In genomic region chr16:85150331-85150940, GRCh38 we compare ENCODE assay signal across 27 cellular contexts. TPM values are rescaled to one million over a fixed set of nuclear protein-coding genes. Genes with fewer than 3 reads are reported as not detected.
A peak's percentile ranks its signal among the peaks of the same experiment; 100 is the strongest.
DNase-seq lines count a peak whose midpoint lies in the region; ATAC-seq, FAIRE-seq and TF ChIP-seq lines count a peak whose summit lies in the region.
"Had no signal": no experiment of that assay in that cellular context is flagged by ENCODE, and none has a peak within 500 bp of the region (broad histone marks: within the 10 kb centered on the region; RNA-seq: fewer than 3 reads in every experiment).

No MANE protein-coding gene starts in this region.

- H4K8ac ChIP-seq in IMR-90 (ENCODE audit: low read depth in 2 of 2, low read length in 2 of 2) (peak overlapping the region; percentile 88 to 92; a peak in 2 of 4 replicates), mesenchymal stem cell (ENCODE audit: low read length) (no peak overlapping the region)

- no peaks in the 10 kb centered on the region; the same call in 1 of the 2 replicates for H3K27me3 ChIP-seq in IMR-90 (ENCODE audit: control insufficient read depth, insufficient read depth, low read length)
- H3K27me3 ChIP-seq in GM12878 (replicated peaks in 1 of 2; ENCODE audit: control insufficient read depth in 2 of 2, insufficient read depth in 2 of 2, low read length in 1 of 2): no peaks in the 10 kb centered on the region
- no peaks in the 10 kb centered on the region for H3K27me3 ChIP-seq in mesenchymal stem cell (ENCODE audit: control insufficient read depth in 1 of 2, insufficient read depth in 1 of 2, low read length in 2 of 2)
- H3K27me3 ChIP-seq: testis had no signal

- H3K18ac ChIP-seq in IMR-90 (ENCODE audit: low read depth, low read length): peak overlapping the region; percentile 81; the same call in 1 of the 2 replicates
- peak overlapping the region; percentile 12 to 68 for H3K18ac ChIP-seq in mesenchymal stem cell (ENCODE audit: low read depth in 1 of 2, low read length in 2 of 2)

- H2AK9ac ChIP-seq in IMR-90 (replicated peaks; ENCODE audit: low read depth, low read length, poor library complexity): no peak overlapping the region

- H3K36me3 Mint-ChIP-seq in stimulated activated effector memory CD8-positive, alpha-beta T cell treated with anti-CD3 and anti-CD28 coated beads, Interleukin-12 subunit alpha, Interleukin-12 subunit beta, amount 100 ng/mL, for 72 hours: no peaks in the 10 kb centered on the region
- H3K36me3 Mint-ChIP-seq: activated naive CD8-positive, alpha-beta T cell treated with anti-CD3 and anti-CD28 coated beads, Interleukin-2, amount 10 ng/mL, durations not matched to agents 7 days and 5 days; CD4-positive, CD25-positive, alpha-beta regulatory T cell had no signal

- H2BK20ac ChIP-seq in IMR-90 (ENCODE audit: low read depth, low read length): peak overlapping the region; percentile 27; the same call in 1 of the 2 replicates

- SMC1A ChIA-PET in GM12878 (lab: Charles Lee; ENCODE audit: uncharacterized antibody, unreplicated experiment): interaction anchor here (1.5 kb wide), 1 partner anchor 10 kb away, joined by 5 read pairs; no protein-coding TSS in a partner anchor

- H3K4me3 ChIP-seq in IMR-90 (ENCODE audit: insufficient read depth, low read depth, low read length): no peak overlapping the region
- H3K4me3 ChIP-seq in GM12878: no peak overlapping the region
- no peak overlapping the region for H3K4me3 ChIP-seq in mesenchymal stem cell (ENCODE audit: insufficient read depth in 1 of 2, low read depth in 1 of 2, low read length in 2 of 2)
- H3K4me3 ChIP-seq: testis had no signal

- CTCF ChIA-PET in IMR-90 (lab: Yijun Ruan, JAX) (no interaction called here), GM12878 (lab: Yijun Ruan, JAX) (interaction anchor here (2.5 kb wide), 1 partner anchor 36 kb away, joined by 8 read pairs; no protein-coding TSS in a partner anchor)

- H2BK15ac ChIP-seq in IMR-90 (ENCODE audit: low read depth, low read length) (peak overlapping the region; percentile 77; the same call in 1 of the 3 replicates), mesenchymal stem cell (ENCODE audit: low read depth, poor library complexity, severe bottlenecking) (no peak overlapping the region)

- H4K91ac ChIP-seq in IMR-90 (ENCODE audit: insufficient read depth, low read depth, low read length) (peak overlapping the region; percentile 65; the same call in 1 of the 2 replicates), mesenchymal stem cell (ENCODE audit: low read length) (no peak overlapping the region)

- no peak for TF ChIP-seq CTCF in IMR-90 (conservative IDR thresholded peaks at IDR 0.05; ENCODE audit: low read depth, low read length)
- no peak for TF ChIP-seq CTCF in GM12878 (IDR thresholded peaks at IDR 0.05 in 2 of 3, conservative IDR thresholded peaks at IDR 0.05 in 1 of 3; ENCODE audit: control insufficient read depth in 2 of 3, extremely low read depth in 1 of 3, insufficient read depth in 1 of 3, low read depth in 3 of 3, low read length in 3 of 3)

- WGBS in IMR-90 (ENCODE audit: extremely low coverage in 2 of 2, insufficient read length in 1 of 2), 2 experiments: 92% methylated on average over 8 of the region's 9 CpGs; no CpG with 5 or more reads in 1 of the 2 experiments
- 50% methylated on average over 9 of the region's 9 CpGs for WGBS in GM12878 (ENCODE audit: insufficient coverage, insufficient replicate concordance, low lambda C conversion rate, missing lambda C conversion rate)
- 96% methylated on average over 9 of the region's 9 CpGs for WGBS in mesenchymal stem cell

- H3K79me1 ChIP-seq in IMR-90 (ENCODE audit: low read depth in 1 of 2, low read length in 2 of 2) (no peaks in the 10 kb centered on the region), mesenchymal stem cell (replicated peaks; ENCODE audit: low read length, poor library complexity, severe bottlenecking) (no peaks in the 10 kb centered on the region)

- POLR2A ChIA-PET in IMR-90 (lab: Charles Lee; ENCODE audit: unreplicated experiment): no interaction called here
- POLR2A ChIA-PET in GM12878 (lab: Charles Lee): no interaction called here

- H3K14ac ChIP-seq in IMR-90 (replicated peaks; ENCODE audit: low read depth, low read length) (peak overlapping the region; percentile 80), mesenchymal stem cell (ENCODE audit: low read length in 2 of 2) (peak overlapping the region in 1 of 2 experiments; percentile 49)

- H3K4me2 ChIP-seq in IMR-90 (ENCODE audit: low read depth, low read length) (no peak overlapping the region), GM12878 (ENCODE audit: control insufficient read depth, insufficient read depth) (no peak overlapping the region), mesenchymal stem cell (ENCODE audit: low read length, poor library complexity, severe bottlenecking) (no peak overlapping the region)

- no peaks in the 10 kb centered on the region for H3K9me3 Mint-ChIP-seq in stimulated activated effector memory CD8-positive, alpha-beta T cell treated with anti-CD3 and anti-CD28 coated beads, Interleukin-12 subunit alpha, Interleukin-12 subunit beta, amount 100 ng/mL, for 72 hours
- H3K9me3 Mint-ChIP-seq: activated naive CD8-positive, alpha-beta T cell treated with anti-CD3 and anti-CD28 coated beads, Interleukin-2, amount 10 ng/mL, durations not matched to agents 7 days and 5 days; activated T-helper 2 cell treated with anti-CD3 and anti-CD28 coated beads, Interferon-gamma antibody, Interleukin-2, Interleukin-4, amounts not matched to agents 10 μg/mL and 5 μg/mL and 100 μg/mL, durations not matched to agents 14 hours and 24 hours and 36 hours had no signal

- H2AFZ ChIP-seq in IMR-90 (replicated peaks; ENCODE audit: low read length, poor library complexity) (no peak overlapping the region), GM12878 (ENCODE audit: control insufficient read depth, low read depth, low read length) (no peak overlapping the region), mesenchymal stem cell (ENCODE audit: low read depth, low read length) (no peak overlapping the region)

- H3K4ac ChIP-seq in IMR-90 (ENCODE audit: low read depth, low read length) (peak overlapping the region; percentile 28), mesenchymal stem cell (ENCODE audit: low read depth in 1 of 2, low read length in 2 of 2) (peak overlapping the region in 1 of 2 experiments; percentile 66)

- RAD21 ChIA-PET in GM12878 (lab: Charles Lee; ENCODE audit: unreplicated experiment): no interaction called here

- no TSS peak for BruUV-seq in IMR-90 (replicated peaks; lab: Mats Ljungman, UMichigan)
- no TSS peak for BruUV-seq in GM12878 (replicated peaks; lab: Mats Ljungman, UMichigan)

- H2BK12ac ChIP-seq in mesenchymal stem cell (ENCODE audit: low read length in 2 of 2): peak overlapping the region in 1 of 2 experiments; percentile 98

- intact Hi-C loops in IMR-90 (cut with micrococcal nuclease): no loop called here
- intact Hi-C loops in GM12878 (cut with micrococcal nuclease; ENCODE audit: unreplicated experiment): no loop called here

- H3K56ac ChIP-seq in IMR-90 (ENCODE audit: extremely low read depth, insufficient read depth, low read length): no peak overlapping the region

- DNase-seq in IMR-90 (no peak), GM12878 (ENCODE audit: low read depth, low spot score) (no peak), mesenchymal stem cell (no peak), NCI-H510A treated with DMSO at 0.1 percent for 48 hours (lab: John Stamatoyannopoulos, UW) (no peak)
- no peak for DNase-seq in stimulated activated effector memory CD8-positive, alpha-beta T cell treated with anti-CD3 and anti-CD28 coated beads, Interleukin-12 subunit alpha, Interleukin-12 subunit beta, amount 100 ng/mL, for 72 hours (ENCODE audit: low spot score in 2 of 2)
- DNase-seq: activated CD4-positive, alpha-beta T cell treated with anti-CD3 and anti-CD28 coated beads, Interleukin-2, amount 50 U/mL, for 4 hours; activated CD8-positive, alpha-beta memory T cell treated with anti-CD3 and anti-CD28 coated beads, Interleukin-2, amount 50 U/mL, for 48 hours; activated naive CD8-positive, alpha-beta T cell treated with anti-CD3 and anti-CD28 coated beads, Interleukin-2, amount 10 ng/mL, durations not matched to agents 7 days and 5 days; CD4-positive, CD25-positive, alpha-beta regulatory T cell; DMS 273 treated with DMSO at 0.1 percent for 48 hours; foreskin keratinocyte; NCI-H1105 treated with DMSO at 0.1 percent for 48 hours; NCI-H2029 treated with DMSO at 0.1 percent for 48 hours; NCI-H226; NCI-H774; stimulated activated CD4-positive, alpha-beta T cell treated with anti-CD3 and anti-CD28 coated beads, Interleukin-12 subunit alpha, Interleukin-12 subunit beta, amount 100 ng/mL, for 4 hours; stimulated activated CD4-positive, alpha-beta T cell treated with anti-CD3 and anti-CD28 coated beads, Interleukin-4, amount 100 ng/mL, for 24 hours; stimulated activated naive CD4-positive, alpha-beta T cell; T-helper 9 cell had no signal

- no peak for FAIRE-seq in GM12878 (lab: Jason Lieb, UNC)

- H3K4me1 Mint-ChIP-seq in stimulated activated effector memory CD8-positive, alpha-beta T cell treated with anti-CD3 and anti-CD28 coated beads, Interleukin-12 subunit alpha, Interleukin-12 subunit beta, amount 100 ng/mL, for 72 hours: peaks cover 8% of the 10 kb centered on the region
- H3K4me1 Mint-ChIP-seq: activated naive CD8-positive, alpha-beta T cell treated with anti-CD3 and anti-CD28 coated beads, Interleukin-2, amount 10 ng/mL, durations not matched to agents 7 days and 5 days; CD4-positive, CD25-positive, alpha-beta regulatory T cell had no signal

- H3K4me1 ChIP-seq in IMR-90 (ENCODE audit: control insufficient read depth, insufficient read depth, low read length) (peaks cover 24% of the 10 kb centered on the region), GM12878 (ENCODE audit: control insufficient read depth, insufficient read depth, low read length) (0 out of 2 replicates have a peak, but pooled peaks cover 2% of the 10 kb centered on the region), mesenchymal stem cell (ENCODE audit: control insufficient read depth, insufficient read depth, low read depth, low read length) (peaks cover 21% of the 10 kb centered on the region)

- H3K36me3 ChIP-seq in IMR-90 (ENCODE audit: control insufficient read depth, insufficient read depth, low read length) (no peaks in the 10 kb centered on the region), GM12878 (ENCODE audit: control insufficient read depth in 2 of 2, insufficient read depth in 2 of 2, low read length in 1 of 2) (no peaks in the 10 kb centered on the region), mesenchymal stem cell (ENCODE audit: control insufficient read depth in 1 of 2, insufficient read depth in 2 of 2, low read depth in 1 of 2, low read length in 2 of 2) (no peaks in the 10 kb centered on the region)
- H3K36me3 ChIP-seq: neutrophil had no signal

- H3K79me2 ChIP-seq in GM12878 (ENCODE audit: control insufficient read depth, insufficient read depth, low read length): no peaks in the 10 kb centered on the region

- TF ChIP-seq POLR2A in IMR-90 (IDR thresholded peaks at IDR 0.05; ENCODE audit: low read depth, low read length) (no peak), GM12878 (IDR thresholded peaks at IDR 0.05; ENCODE audit: low read depth, low read length) (no peak)

- H3K9ac ChIP-seq in IMR-90 (ENCODE audit: low read depth, low read length): peak overlapping the region; percentile 65; the same call in 1 of the 2 replicates
- no peak overlapping the region for H3K9ac ChIP-seq in GM12878 (ENCODE audit: control insufficient read depth, insufficient read depth, low read length)
- H3K9ac ChIP-seq in mesenchymal stem cell (ENCODE audit: low read length): peak overlapping the region; percentile 43

- H4K5ac ChIP-seq in IMR-90 (ENCODE audit: low read depth, low read length): peak overlapping the region; percentile 4; the same call in 1 of the 2 replicates

- in situ Hi-C loops in IMR-90 (cut with MboI; ENCODE audit: low sequenced_read_pairs): no loop called here
- in situ Hi-C loops in GM12878 (cut with MboI): no loop called here

- peak overlapping the region; percentile 77; the same call in 1 of the 2 replicates for H3K23ac ChIP-seq in IMR-90 (ENCODE audit: low read depth, low read length)
- H3K23ac ChIP-seq in mesenchymal stem cell (ENCODE audit: low read length in 2 of 2): no peak overlapping the region

- 0 out of 2 replicates have a peak, but pooled peaks cover 3% of the 10 kb centered on the region for H3K9me1 ChIP-seq in IMR-90 (ENCODE audit: insufficient read depth, low read length)

- H2BK120ac ChIP-seq in IMR-90 (ENCODE audit: low read depth, low read length): peak overlapping the region; percentile 52; the same call in 1 of the 2 replicates
- peak overlapping the region; percentile 1 for H2BK120ac ChIP-seq in mesenchymal stem cell (ENCODE audit: low read depth, low read length)

- H3K9me3 ChIP-seq in IMR-90 (ENCODE audit: control insufficient read depth, insufficient read depth, low read length) (no peaks in the 10 kb centered on the region), GM12878 (replicated peaks; ENCODE audit: control insufficient read depth, insufficient read depth, low read length) (no peaks in the 10 kb centered on the region), mesenchymal stem cell (ENCODE audit: control insufficient read depth, low read length) (no peaks in the 10 kb centered on the region)
- H3K9me3 ChIP-seq: neutrophil, testis had no signal

- TF ChIP-seq EP300 in GM12878 (IDR thresholded peaks at IDR 0.05; ENCODE audit: borderline replicate concordance in 1 of 2, control insufficient read depth in 1 of 2, low read depth in 2 of 2, low read length in 2 of 2): no peak

- dilution Hi-C loops in IMR-90 (cut with HindIII; ENCODE audit: low sequenced_read_pairs, unreplicated experiment): no loop called here

- TF ChIP-seq RAD21 in IMR-90 (IDR thresholded peaks at IDR 0.05; ENCODE audit: low read length): no peak
- TF ChIP-seq RAD21 in GM12878 (IDR thresholded peaks at IDR 0.05; ENCODE audit: insufficient read depth, low read depth, low read length): no peak

- H3K27ac ChIP-seq in IMR-90 (ENCODE audit: insufficient read depth, low read length) (no peak overlapping the region), GM12878 (ENCODE audit: control insufficient read depth, insufficient read depth) (no peak overlapping the region), mesenchymal stem cell (ENCODE audit: low read length, poor library complexity, severe bottlenecking) (no peak overlapping the region)
- H3K27ac ChIP-seq: epithelial cell of prostate, foreskin keratinocyte, neutrophil, testis had no signal

- H2BK5ac ChIP-seq in IMR-90 (ENCODE audit: low read depth, low read length, poor library complexity, severe bottlenecking): peak overlapping the region; percentile 67
- no peak overlapping the region for H2BK5ac ChIP-seq in mesenchymal stem cell (ENCODE audit: low read depth, low read length, poor library complexity, severe bottlenecking)

- H3K27ac Mint-ChIP-seq in stimulated activated effector memory CD8-positive, alpha-beta T cell treated with anti-CD3 and anti-CD28 coated beads, Interleukin-12 subunit alpha, Interleukin-12 subunit beta, amount 100 ng/mL, for 72 hours: peak overlapping the region; percentile 51
- H3K27ac Mint-ChIP-seq: activated T-helper 2 cell treated with anti-CD3 and anti-CD28 coated beads, Interferon-gamma antibody, Interleukin-2, Interleukin-4, amounts not matched to agents 10 μg/mL and 5 μg/mL and 100 μg/mL, durations not matched to agents 14 hours and 24 hours and 36 hours had no signal

- H3K4me3 Mint-ChIP-seq in stimulated activated effector memory CD8-positive, alpha-beta T cell treated with anti-CD3 and anti-CD28 coated beads, Interleukin-12 subunit alpha, Interleukin-12 subunit beta, amount 100 ng/mL, for 72 hours: no peak overlapping the region
- H3K4me3 Mint-ChIP-seq: activated naive CD8-positive, alpha-beta T cell treated with anti-CD3 and anti-CD28 coated beads, Interleukin-2, amount 10 ng/mL, durations not matched to agents 7 days and 5 days; CD4-positive, CD25-positive, alpha-beta regulatory T cell had no signal

- H4K20me1 ChIP-seq in IMR-90 (ENCODE audit: insufficient read depth, low read length) (no peaks in the 10 kb centered on the region), GM12878 (ENCODE audit: control insufficient read depth, insufficient read depth) (no peaks in the 10 kb centered on the region)

- peak overlapping the region; percentile 94 for H2AK5ac ChIP-seq in IMR-90 (ENCODE audit: low read depth, low read length)
- H2AK5ac ChIP-seq in mesenchymal stem cell (ENCODE audit: low read length, severe bottlenecking): no peak overlapping the region

- ATAC-seq in IMR-90 (ENCODE audit: low read depth): no peak
- no peak for ATAC-seq in GM12878
- ATAC-seq in stimulated activated effector memory CD8-positive, alpha-beta T cell treated with anti-CD3 and anti-CD28 coated beads, Interleukin-12 subunit alpha, Interleukin-12 subunit beta, amount 100 ng/mL, for 72 hours: no peak
- no peak for ATAC-seq in GM19397 (IDR thresholded peaks at IDR 0.05; ENCODE audit: unreplicated experiment)
- no peak for ATAC-seq in HG02759 (IDR thresholded peaks at IDR 0.05; ENCODE audit: unreplicated experiment)

RNA-seq across cellular contexts. Expression of gene CIBAR2, which starts 38.2 kb away (rescaled TPM):
- total RNA-seq in IMR-90 (2012; rRNA removed) (0.18 TPM in 1 of 2 replicates, not detected in the other), GM12878 (2014; rRNA removed) (0.27 TPM in 1 of 2 replicates, not detected in the other), GM12878 (2014; rRNA removed; fragmentation: Illumina TruSeq; extraction: Trizol) (not detected in 2 replicates), GM12878 (2021) (not detected in 2 replicates)
- polyA plus RNA-seq in IMR-90 (2012; rRNA removed) (0.16 and 0.24 TPM in 2 replicates), GM12878 (2011; rRNA removed) (not detected in 2 replicates), GM12878 (2014; fragmentation: Illumina TruSeq; extraction: Trizol) (0.16 TPM in 1 of 2 replicates, not detected in the other), GM12878 (2014; fragmentation: Nextera tagmentation; extraction: Ambion mirVana) (under 1 TPM; 0.05 to 0.07 TPM), GM12878 (2014; rRNA removed) (0.19 TPM in 1 of 2 replicates, not detected in the other), GM12878 (2016; fragmentation: Nextera tagmentation; extraction: Ambion mirVana) (not detected)
- polyA plus RNA-seq in IMR-90 (2012; cell fraction: cytosol; rRNA removed): not detected in 2 replicates
- polyA plus RNA-seq in IMR-90 (2012; cell fraction: nucleus; rRNA removed; ENCODE audit: low replicate concordance): 2.0 and 3.7 TPM in 2 replicates
- total RNA-seq in GM12878 (2013; cell fraction: nucleolus; rRNA removed): not detected in 2 replicates
- polyA plus RNA-seq in GM12878 (2011; ENCODE audit: low read depth): not detected
- not detected in 2 replicates for polyA plus RNA-seq in GM12878 (2011; cell fraction: cytosol; rRNA removed)
- 0.07 TPM in 1 of 2 replicates, not detected in the other for polyA plus RNA-seq in GM12878 (2011; cell fraction: nucleus; rRNA removed)
- polyA plus RNA-seq in GM12878 (2012): 0.44 and 0.88 TPM in 2 replicates
- not detected in 2 replicates for polyA minus RNA-seq in GM12878 (2011; rRNA and poly(A)+ RNA removed)
- not detected in 2 replicates for polyA minus RNA-seq in GM12878 (2011; cell fraction: cytosol; rRNA and poly(A)+ RNA removed)
- not detected in 2 replicates for polyA minus RNA-seq in GM12878 (2011; cell fraction: nucleus; rRNA and poly(A)+ RNA removed)
- polyA plus RNA-seq in mesenchymal stem cell (2013, experiment 1 of 2): 0.03 TPM
- 0.07 TPM for polyA plus RNA-seq in mesenchymal stem cell (2013, experiment 2 of 2)
- total RNA-seq: activated naive CD8-positive, alpha-beta T cell treated with anti-CD3 and anti-CD28 coated beads, Interleukin-2, amount 10 ng/mL, durations not matched to agents 7 days and 5 days; activated T-helper 2 cell treated with anti-CD3 and anti-CD28 coated beads, Interferon-gamma antibody, Interleukin-2, Interleukin-4, amounts not matched to agents 10 μg/mL and 5 μg/mL and 100 μg/mL, durations not matched to agents 14 hours and 24 hours and 36 hours; CD4-positive, CD25-positive, alpha-beta regulatory T cell; foreskin keratinocyte; lower leg skin; renal cortical epithelial cell had no signal
- polyA plus RNA-seq: CD4-positive, CD25-positive, alpha-beta regulatory T cell; foreskin keratinocyte had no signal
